In the genomic region with DNA sequence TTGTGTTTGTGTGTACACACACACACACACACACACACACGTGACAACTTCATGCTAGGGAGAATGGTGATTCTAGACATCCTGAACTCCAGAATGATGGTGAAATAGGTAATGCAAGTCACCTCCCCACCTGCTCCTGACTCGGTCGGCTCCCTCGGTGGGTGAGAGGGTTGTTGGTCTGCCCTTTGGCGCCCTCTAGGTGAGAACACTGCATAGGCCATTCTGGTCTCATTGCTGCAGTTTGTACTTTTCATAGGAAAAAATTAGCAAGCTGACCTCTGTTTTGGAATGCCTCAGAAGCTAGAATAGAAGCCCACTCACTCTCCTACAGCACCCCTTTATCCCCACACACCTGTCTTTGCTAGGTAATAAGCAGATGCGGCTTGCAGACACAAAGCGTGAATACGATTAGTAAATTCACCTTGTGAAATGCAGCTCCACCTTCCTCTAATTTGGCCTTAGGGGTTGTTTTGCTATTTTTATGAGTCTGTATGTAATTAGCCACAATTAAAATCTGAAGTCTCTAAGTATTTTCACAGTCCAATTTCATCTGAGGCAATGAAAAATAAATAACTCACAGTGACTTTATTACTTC, we compare ENCODE assay signal across 8 cellular contexts.
A peak's percentile ranks its signal among the peaks of the same experiment; 100 is the strongest.
DNase-seq lines count a peak whose midpoint lies in the region; ATAC-seq, FAIRE-seq and TF ChIP-seq lines count a peak whose summit lies in the region.

No MANE protein-coding gene starts in this region.

- no peaks in the 10 kb centered on the region for H3K36me3 ChIP-seq in colonic mucosa
- no peaks in the 10 kb centered on the region for H3K36me3 ChIP-seq in lung (ENCODE audit: control insufficient read depth in 2 of 2, insufficient read depth in 2 of 2, low read length in 2 of 2)

- TF ChIP-seq CTCF in AG09309 (IDR thresholded peaks at IDR 0.05; ENCODE audit: control insufficient read depth, insufficient read depth, low read depth, low read length, missing control alignments) (peak; percentile 93), WI38 (IDR thresholded peaks at IDR 0.05; ENCODE audit: low read depth, low read length) (peak; percentile 89), colonic mucosa (IDR thresholded peaks at IDR 0.05) (peak; percentile 63), lung (IDR thresholded peaks at IDR 0.05; ENCODE audit: control extremely low read depth, extremely low read depth) (peak; percentile 34)

- intact Hi-C loops in colonic mucosa (cut with DNase I), result loop anchor here (5.0 kb wide), 2 partner anchors 369 to 414 kb away; no protein-coding TSS in a partner anchor

- 31 to 32% methylated on average over 8 of the region's 8 CpGs for WGBS in lung, 2 donors

- FAIRE-seq in H54 (lab: Jason Lieb, UNC), result no peak

- no peak overlapping the region for H3K27ac ChIP-seq in colonic mucosa
- no peak overlapping the region for H3K27ac ChIP-seq in lung (ENCODE audit: low read depth in 1 of 2, low read length in 1 of 2)

- H3K27me3 ChIP-seq in colonic mucosa (no peaks in the 10 kb centered on the region), lung (ENCODE audit: control insufficient read depth, insufficient read depth) (no peaks in the 10 kb centered on the region)

- ATAC-seq in lung (ENCODE audit: insufficient read depth, low FRiP score) (peak; percentile 66), GM19035 (IDR thresholded peaks at IDR 0.05; ENCODE audit: unreplicated experiment) (no peak)

- no peak overlapping the region for H3K9ac ChIP-seq in colonic mucosa (ENCODE audit: low read depth in 2 of 2, low read length in 2 of 2)

- TF ChIP-seq POLR2A in H54 (IDR thresholded peaks at IDR 0.05; ENCODE audit: low read depth, low read length), result no peak

- H3K4me3 ChIP-seq in AG09309 (ENCODE audit: control insufficient read depth, low read depth, low read length) (no peak overlapping the region), WI38 (ENCODE audit: low read depth, low read length) (no peak overlapping the region), colonic mucosa (no peak overlapping the region), lung (no peak overlapping the region)

- no peak for DNase-seq in AG09309 (ENCODE audit: low read depth)
- peak; percentile 43 for DNase-seq in H54 (ENCODE audit: insufficient read length, low spot score)
- DNase-seq in NCI-H2171 (lab: John Stamatoyannopoulos, UW), result peak; percentile 80
- DNase-seq in colonic mucosa, result peak; percentile 47
- DNase-seq in lung (ENCODE audit: low spot score), result peak; percentile 68
- DNase-seq in stimulated activated CD8-positive, alpha-beta memory T cell treated with anti-CD3 and anti-CD28 coated beads, Interleukin-7, amount 100 ng/mL, for 48 hours (ENCODE audit: extremely low read depth in 1 of 2, low read depth in 1 of 2), result peak; percentile 9 to 37

- H3K4me1 ChIP-seq in colonic mucosa (no peaks in the 10 kb centered on the region), lung (ENCODE audit: control insufficient read depth in 2 of 2, insufficient read depth in 2 of 2, low read length in 2 of 2) (no peaks in the 10 kb centered on the region)

- H3K9me3 ChIP-seq in colonic mucosa (no peaks in the 10 kb centered on the region), lung (ENCODE audit: control insufficient read depth in 2 of 2, insufficient read depth in 1 of 2, low read length in 1 of 2) (no peaks in the 10 kb centered on the region)

Comparison
In these comparisons a context has a peak if more than half of its experiments do, and no peak if none do; other contexts are left out.
1. CTCF ChIP-seq: peak in every context shown above with its lines; median percentile 93 in AG09309; 89 in WI38; 63 in colonic mucosa; 34 in lung.